Comparison of ENCODE assay signal across 20 cellular contexts in the genomic region with DNA sequence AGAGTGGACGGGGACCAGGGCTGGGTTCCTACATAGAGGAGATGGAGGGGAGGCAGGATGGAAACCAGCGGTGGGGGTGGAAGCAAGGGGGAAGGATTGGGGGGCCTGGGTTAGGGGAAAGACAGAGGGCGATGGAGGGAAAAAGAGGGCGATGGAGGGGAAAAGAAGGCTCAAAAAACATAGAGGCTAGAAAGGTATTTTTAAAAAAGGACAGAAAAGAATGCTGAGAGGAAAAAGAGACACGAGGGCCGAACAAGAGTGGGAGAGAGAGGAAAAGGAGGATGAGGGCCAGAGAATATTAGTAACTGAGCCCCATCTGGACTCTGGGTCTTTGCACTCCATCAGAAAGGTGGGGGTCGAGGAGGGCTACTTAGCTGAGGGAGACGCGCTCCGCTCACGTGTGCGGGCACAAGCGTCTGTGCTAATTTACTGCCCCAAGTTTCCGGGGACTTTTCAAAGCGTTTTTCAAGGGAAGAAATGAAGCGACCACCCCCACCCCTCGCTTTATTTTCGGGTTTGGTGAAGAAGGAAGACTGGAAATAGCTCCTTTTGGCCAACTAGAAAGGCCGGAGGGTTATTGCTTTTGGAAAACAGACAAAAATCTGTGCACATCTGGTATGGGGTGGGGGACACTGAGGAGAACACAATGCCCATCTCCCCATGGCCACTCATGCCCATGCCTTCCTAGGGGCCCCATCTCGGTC. TPM values are rescaled to one million over a fixed set of nuclear protein-coding genes. Genes with fewer than 3 reads are reported as not detected.
DNase-seq lines count a peak whose midpoint lies in the region; ATAC-seq, FAIRE-seq and TF ChIP-seq lines count a peak whose summit lies in the region.
"Had no signal": no experiment of that assay in that cellular context is flagged by ENCODE, and none has a peak within 500 bp of the region (broad histone marks: within the 10 kb centered on the region; RNA-seq: fewer than 3 reads in every experiment).

No MANE protein-coding gene starts in this region.

- H3K4me2 ChIP-seq in astrocyte (ENCODE audit: low read length) (peak overlapping the region; percentile 68), neuronal stem cell (ENCODE audit: insufficient read depth, low read length, poor library complexity, severe bottlenecking) (no peak overlapping the region)
- H3K4me2 ChIP-seq: A549 had no signal

- in situ Hi-C loops in GM13976 (cut with MboI; ENCODE audit: low sequenced_read_pairs, unreplicated experiment) = no loop called here
- in situ Hi-C loops in gastrocnemius medialis (cut with MboI; ENCODE audit: low sequenced_read_pairs in 4 of 4) = no loop called here

- ATAC-seq in gastrocnemius medialis = no peak
- ATAC-seq: A549, GM12878, HCT116, Panc1, Right ventricle myocardium inferior had no signal

- H3K36me3 Mint-ChIP-seq in astrocyte (ENCODE audit: low read depth, unreplicated experiment) (peaks cover 5% of the 10 kb centered on the region), glutamatergic neuron (ENCODE audit: unreplicated experiment) (no peaks in the 10 kb centered on the region)

- H2BK5ac ChIP-seq in neuronal stem cell (ENCODE audit: low read length) = no peak overlapping the region

- no peak for TF ChIP-seq POLR2A in gastrocnemius medialis (IDR thresholded peaks at IDR 0.05)

- no peak overlapping the region for H2BK15ac ChIP-seq in neuronal stem cell (ENCODE audit: low read length)

- H3K9ac ChIP-seq in astrocyte (ENCODE audit: low read length) = no peak overlapping the region
- H3K9ac ChIP-seq in neuronal stem cell (ENCODE audit: low read depth, low read length, poor library complexity) = no peak overlapping the region

- TF ChIP-seq CTCF in GM13976 (IDR thresholded peaks at IDR 0.05; ENCODE audit: borderline replicate concordance, control extremely low read depth, extremely low read depth, insufficient read depth, missing control alignments) (no peak), astrocyte (IDR thresholded peaks at IDR 0.05; ENCODE audit: insufficient read depth, low read depth, low read length) (no peak), glutamatergic neuron (IDR thresholded peaks at IDR 0.05; ENCODE audit: partially characterized antibody, unreplicated experiment) (no peak), gastrocnemius medialis (IDR thresholded peaks at IDR 0.05 in 4 of 5, conservative IDR thresholded peaks at IDR 0.05 in 1 of 5) (no peak)

- H3K79me1 ChIP-seq in neuronal stem cell (ENCODE audit: low read depth, low read length) = no peaks in the 10 kb centered on the region

- no peak overlapping the region for H4K91ac ChIP-seq in neuronal stem cell (ENCODE audit: low read depth, low read length, poor library complexity)

- no peak overlapping the region for H2BK120ac ChIP-seq in neuronal stem cell (ENCODE audit: low read depth, low read length)

- peaks cover 29% of the 10 kb centered on the region for H3K79me2 ChIP-seq in astrocyte (ENCODE audit: insufficient read depth, low read length)

- no peak overlapping the region for H4K8ac ChIP-seq in neuronal stem cell (ENCODE audit: low read depth, low read length)

- no peak for FAIRE-seq in astrocyte (lab: Jason Lieb, UNC)
- FAIRE-seq: A549, GM12878 had no signal

- no peaks in the 10 kb centered on the region for H4K20me1 ChIP-seq in astrocyte (ENCODE audit: insufficient read depth, low read length)

- H3K4me3 ChIP-seq in astrocyte (ENCODE audit: insufficient read depth, low read depth, low read length) (no peak overlapping the region), neuronal stem cell (ENCODE audit: low read length in 2 of 2) (no peak overlapping the region), gastrocnemius medialis (no peak overlapping the region)
- H3K4me3 ChIP-seq: A549, GM12878 had no signal

- H3K14ac ChIP-seq in neuronal stem cell (ENCODE audit: low read length) = no peak overlapping the region

- peak overlapping the region; percentile 34 for H3K4me3 Mint-ChIP-seq in astrocyte (ENCODE audit: unreplicated experiment)
- peak overlapping the region; percentile 34 for H3K4me3 Mint-ChIP-seq in glutamatergic neuron (ENCODE audit: unreplicated experiment)

- no peak overlapping the region for H2BK12ac ChIP-seq in neuronal stem cell (ENCODE audit: low read length)

- H3K36me3 ChIP-seq in astrocyte (ENCODE audit: insufficient read depth, low read length) = peaks cover 12% of the 10 kb centered on the region
- H3K36me3 ChIP-seq in neuronal stem cell (replicated peaks in 1 of 2; ENCODE audit: control insufficient read depth in 2 of 2, insufficient read depth in 2 of 2, low read length in 2 of 2) = peaks cover 34 to 96% of the 10 kb centered on the region in 2 donors
- H3K36me3 ChIP-seq in gastrocnemius medialis = no peaks in the 10 kb centered on the region

- H3K27ac ChIP-seq in astrocyte (ENCODE audit: low read depth, low read length) (no peak overlapping the region), neuronal stem cell (replicated peaks; ENCODE audit: low read length) (peak overlapping the region; percentile 80), substantia nigra (ENCODE audit: low read depth, low read length, poor library complexity, severe bottlenecking) (no peak overlapping the region), gastrocnemius medialis (no peak overlapping the region)
- H3K27ac ChIP-seq: A549 had no signal

- WGBS in neuronal stem cell (ENCODE audit: extremely low coverage in 2 of 2, insufficient read length in 2 of 2, insufficient replicate concordance in 1 of 2), 2 donors = no CpG with 5 or more reads among the region's 20 CpGs

- no peak overlapping the region for H3K4ac ChIP-seq in neuronal stem cell (ENCODE audit: low read length)

- peaks cover 37% of the 10 kb centered on the region for H3K27me3 ChIP-seq in astrocyte (ENCODE audit: insufficient read depth, low read length)
- peaks cover 0 to 4% (median 0%) of the 10 kb centered on the region in 3 experiments for H3K27me3 ChIP-seq in neuronal stem cell (ENCODE audit: control insufficient read depth in 3 of 3, insufficient read depth in 3 of 3, low read depth in 1 of 3, low read length in 3 of 3)
- H3K27me3 ChIP-seq in gastrocnemius medialis = peaks cover 51 to 58% (median 52%) of the 10 kb centered on the region in 3 donors

- peaks cover 66% of the 10 kb centered on the region for H3K27me3 Mint-ChIP-seq in astrocyte (ENCODE audit: low read depth, unreplicated experiment)
- H3K27me3 Mint-ChIP-seq in glutamatergic neuron (ENCODE audit: unreplicated experiment) = peaks cover 28% of the 10 kb centered on the region

- H2AFZ ChIP-seq in astrocyte (ENCODE audit: low read depth, low read length) = no peak overlapping the region
- H2AFZ ChIP-seq in neuronal stem cell (ENCODE audit: low read length) = no peak overlapping the region

- intact Hi-C loops in gastrocnemius medialis (cut with DNase I; ENCODE audit: low total_unique reads) = loop anchor here (5.0 kb wide), 2 partner anchors 154 to 806 kb away; no protein-coding TSS in a partner anchor

- peak overlapping the region; percentile 48 for H2AK5ac ChIP-seq in neuronal stem cell (ENCODE audit: low read depth, low read length)

- peak; percentile 11 for DNase-seq in GM13976 (ENCODE audit: low spot score)
- DNase-seq in astrocyte (ENCODE audit: low read depth) = no peak
- DNase-seq in glutamatergic neuron = no peak
- no peak for DNase-seq in neuronal stem cell (ENCODE audit: low spot score)
- no peak for DNase-seq in substantia nigra (lab: John Stamatoyannopoulos, UW)
- DNase-seq in NCI-H345 treated with DMSO at 0.1 percent for 48 hours (lab: John Stamatoyannopoulos, UW; ENCODE audit: unreplicated experiment) = no peak
- no peak for DNase-seq in effector CD8-positive, alpha-beta T cell (lab: John Stamatoyannopoulos, UW)
- DNase-seq in gastrocnemius medialis = no peak
- DNase-seq: Caco-2, DMS53, MV-4-11, NCI-H1436, NCI-H2029 treated with DMSO at 0.1 percent for 48 hours, NCI-H226, NCI-H69 had no signal

- H3K27ac Mint-ChIP-seq in astrocyte (ENCODE audit: unreplicated experiment) (peak overlapping the region; percentile 66), glutamatergic neuron (ENCODE audit: unreplicated experiment) (peak overlapping the region; percentile 31)

- no peaks in the 10 kb centered on the region for H3K9me3 ChIP-seq in astrocyte (ENCODE audit: insufficient read depth, low read depth, low read length)
- peaks cover 0 to 11% of the 10 kb centered on the region in 2 donors for H3K9me3 ChIP-seq in neuronal stem cell (replicated peaks in 1 of 2; ENCODE audit: control insufficient read depth in 2 of 2, insufficient read depth in 1 of 2, low read depth in 1 of 2, low read length in 2 of 2)
- H3K9me3 ChIP-seq in gastrocnemius medialis = no peaks in the 10 kb centered on the region
- H3K9me3 ChIP-seq: A549, Caco-2 had no signal

- peaks cover 15% of the 10 kb centered on the region for H3K4me1 ChIP-seq in astrocyte (ENCODE audit: insufficient read depth, low read length)
- H3K4me1 ChIP-seq in neuronal stem cell (ENCODE audit: control insufficient read depth in 2 of 2, insufficient read depth in 1 of 2, low read depth in 1 of 2, low read length in 2 of 2) = peaks cover 0 to 39% of the 10 kb centered on the region in 2 donors
- peaks cover 9 to 25% of the 10 kb centered on the region in 2 donors for H3K4me1 ChIP-seq in gastrocnemius medialis
- H3K4me1 ChIP-seq: A549, Caco-2 had no signal

- H3K9me3 Mint-ChIP-seq in astrocyte (ENCODE audit: unreplicated experiment) = peaks cover 17% of the 10 kb centered on the region
- H3K9me3 Mint-ChIP-seq in glutamatergic neuron (ENCODE audit: unreplicated experiment) = peaks cover 2% of the 10 kb centered on the region

- H3K23ac ChIP-seq in neuronal stem cell (ENCODE audit: low read depth, low read length, poor library complexity) = no peak overlapping the region

- H3K18ac ChIP-seq in neuronal stem cell (ENCODE audit: low read length) = peak overlapping the region; percentile 3

- H3K4me1 Mint-ChIP-seq in astrocyte (ENCODE audit: low read depth, unreplicated experiment) (peaks cover 2% of the 10 kb centered on the region), glutamatergic neuron (ENCODE audit: low read depth, unreplicated experiment) (peaks cover 24% of the 10 kb centered on the region)

RNA-seq across cellular contexts. Expression of a gene that starts 14.4 kb away (rescaled TPM):
- total RNA-seq in astrocyte (3.9 and 12.2 TPM in 2 replicates), glutamatergic neuron (ENCODE audit: unreplicated experiment) (30.7 TPM), gastrocnemius medialis (not detected)
- polyA plus RNA-seq in neuronal stem cell (2013, experiment 1 of 2) = 254 TPM
- polyA plus RNA-seq in neuronal stem cell (2013, experiment 2 of 2) = 259 TPM
- total RNA-seq: Right ventricle myocardium inferior had no signal
